Comparison of ENCODE assay signal across 30 cellular contexts in the genomic region with DNA sequence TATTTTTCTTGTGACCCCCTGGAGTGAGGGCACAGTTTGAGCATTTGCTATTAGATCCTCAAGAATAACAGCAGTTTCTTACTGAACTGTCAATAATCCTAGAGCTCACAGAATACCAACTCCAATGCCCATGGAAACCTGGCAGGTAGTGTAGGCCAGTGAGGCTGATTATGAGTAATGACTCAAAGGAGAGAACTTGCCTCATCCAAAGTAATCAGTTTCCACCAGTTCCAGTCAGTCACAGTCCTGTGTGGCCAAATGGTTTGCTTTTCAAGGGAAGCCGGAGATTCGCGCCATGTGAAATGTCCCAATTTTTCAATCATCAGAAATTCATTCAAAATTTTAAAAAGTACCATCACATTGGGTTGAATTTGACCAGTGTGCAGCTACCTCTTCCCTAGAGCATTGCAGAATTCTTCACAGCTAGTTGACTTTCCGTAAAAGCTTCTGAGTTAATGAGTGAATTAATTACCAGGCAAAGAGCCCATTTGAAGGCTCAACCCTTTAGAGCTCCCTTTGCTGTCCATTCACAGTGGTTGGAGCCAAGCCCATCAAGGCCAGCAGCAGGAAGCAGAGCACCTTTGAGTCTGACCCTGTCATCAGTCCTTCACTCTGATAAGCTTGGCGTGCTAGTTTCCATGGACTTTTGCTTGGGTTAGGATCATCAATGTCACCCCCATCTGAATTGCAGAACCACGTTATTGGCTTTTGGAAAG.
"Had no signal": no experiment of that assay in that cellular context is flagged by ENCODE, and none has a peak within 500 bp of the region (broad histone marks: within the 10 kb centered on the region; RNA-seq: fewer than 3 reads in every experiment).

No MANE protein-coding gene starts in this region.

- H3K4me2 ChIP-seq: KMS-11, PC-9 had no signal

- DNase-seq: activated CD4-positive, alpha-beta T cell treated with anti-CD3 and anti-CD28 coated beads, Interleukin-2, amount 10 ng/mL, durations not matched to agents 24 days and 14 days; activated CD4-positive, alpha-beta T cell treated with anti-CD3 and anti-CD28 coated beads, Interleukin-2, amount 50 U/mL, for 4 hours; activated CD8-positive, alpha-beta T cell treated with anti-CD3 and anti-CD28 coated beads for 36 hours; activated effector memory CD4-positive, alpha-beta T cell treated with anti-CD3 and anti-CD28 coated beads, Interleukin-2, amount 50 U/mL, for 16 hours; activated naive CD4-positive, alpha-beta T cell; activated naive CD4-positive, alpha-beta T cell treated with anti-CD3 and anti-CD28 coated beads, Interleukin-2, amount 50 U/mL, for 16 hours; activated naive CD8-positive, alpha-beta T cell treated with anti-CD3 and anti-CD28 coated beads for 36 hours; activated T-cell treated with anti-CD3 and anti-CD28 coated beads, Interleukin-2, amount 50 U/mL, for 1 hour; activated T-cell treated with anti-CD3 and anti-CD28 coated beads, Interleukin-2, amount 50 U/mL, for 72 hours; amniotic stem cell; aorta; MM.1S; MV-4-11; NCI-H1092; NCI-H1436 treated with DMSO at 0.1 percent for 48 hours; NCI-H1694 treated with DMSO at 0.1 percent for 48 hours; NCI-H2029; NCI-H345; NCI-H524 treated with DMSO at 0.1 percent for 48 hours; PC-9; SIG-M5; SW 1271; T-helper 1 cell; T-helper 2 cell; T1000; WERI-Rb-1 had no signal

- H3K9ac ChIP-seq: KMS-11 had no signal

- H3K9me3 Mint-ChIP-seq: activated CD4-positive, alpha-beta T cell treated with anti-CD3 and anti-CD28 coated beads, Interleukin-2, amount 10 ng/mL, durations not matched to agents 24 days and 14 days; activated CD8-positive, alpha-beta T cell treated with anti-CD3 and anti-CD28 coated beads for 36 hours; activated naive CD8-positive, alpha-beta T cell treated with anti-CD3 and anti-CD28 coated beads for 36 hours; activated T-cell treated with anti-CD3 and anti-CD28 coated beads, Interleukin-2, amount 50 U/mL, for 72 hours; activated T-helper 17 cell treated with anti-CD3 and anti-CD28 coated beads, Interleukin-2, amount 50 U/mL, for 72 hours had no signal

- H3K27ac Mint-ChIP-seq: activated CD4-positive, alpha-beta T cell treated with anti-CD3 and anti-CD28 coated beads, Interleukin-2, amount 10 ng/mL, durations not matched to agents 24 days and 14 days; activated CD8-positive, alpha-beta T cell treated with anti-CD3 and anti-CD28 coated beads for 36 hours; activated naive CD8-positive, alpha-beta T cell treated with anti-CD3 and anti-CD28 coated beads for 36 hours; activated T-cell treated with anti-CD3 and anti-CD28 coated beads, Interleukin-2, amount 50 U/mL, for 72 hours; activated T-helper 17 cell treated with anti-CD3 and anti-CD28 coated beads, Interleukin-2, amount 50 U/mL, for 72 hours had no signal

- H3K27ac ChIP-seq: KMS-11, PC-9, RWPE1, WERI-Rb-1 had no signal

- H3K36me3 Mint-ChIP-seq: activated naive CD8-positive, alpha-beta T cell treated with anti-CD3 and anti-CD28 coated beads for 36 hours had no signal

- H3K4me3 ChIP-seq: PC-9 had no signal

- H3K36me3 ChIP-seq: WERI-Rb-1 had no signal

- H3K4me3 Mint-ChIP-seq: activated CD4-positive, alpha-beta T cell treated with anti-CD3 and anti-CD28 coated beads, Interleukin-2, amount 10 ng/mL, durations not matched to agents 24 days and 14 days; activated CD8-positive, alpha-beta T cell treated with anti-CD3 and anti-CD28 coated beads for 36 hours; activated naive CD8-positive, alpha-beta T cell treated with anti-CD3 and anti-CD28 coated beads for 36 hours; activated T-cell treated with anti-CD3 and anti-CD28 coated beads, Interleukin-2, amount 50 U/mL, for 72 hours; activated T-helper 17 cell treated with anti-CD3 and anti-CD28 coated beads, Interleukin-2, amount 50 U/mL, for 72 hours had no signal

- H2AFZ ChIP-seq: PC-9 had no signal

- H3K27me3 Mint-ChIP-seq: activated CD4-positive, alpha-beta T cell treated with anti-CD3 and anti-CD28 coated beads, Interleukin-2, amount 10 ng/mL, durations not matched to agents 24 days and 14 days had no signal

- FAIRE-seq: RCC 7860 had no signal

- H3K4me1 Mint-ChIP-seq: activated CD4-positive, alpha-beta T cell treated with anti-CD3 and anti-CD28 coated beads, Interleukin-2, amount 10 ng/mL, durations not matched to agents 24 days and 14 days; activated naive CD8-positive, alpha-beta T cell treated with anti-CD3 and anti-CD28 coated beads for 36 hours; activated T-helper 17 cell treated with anti-CD3 and anti-CD28 coated beads, Interleukin-2, amount 50 U/mL, for 72 hours had no signal
